In the genomic region with DNA sequence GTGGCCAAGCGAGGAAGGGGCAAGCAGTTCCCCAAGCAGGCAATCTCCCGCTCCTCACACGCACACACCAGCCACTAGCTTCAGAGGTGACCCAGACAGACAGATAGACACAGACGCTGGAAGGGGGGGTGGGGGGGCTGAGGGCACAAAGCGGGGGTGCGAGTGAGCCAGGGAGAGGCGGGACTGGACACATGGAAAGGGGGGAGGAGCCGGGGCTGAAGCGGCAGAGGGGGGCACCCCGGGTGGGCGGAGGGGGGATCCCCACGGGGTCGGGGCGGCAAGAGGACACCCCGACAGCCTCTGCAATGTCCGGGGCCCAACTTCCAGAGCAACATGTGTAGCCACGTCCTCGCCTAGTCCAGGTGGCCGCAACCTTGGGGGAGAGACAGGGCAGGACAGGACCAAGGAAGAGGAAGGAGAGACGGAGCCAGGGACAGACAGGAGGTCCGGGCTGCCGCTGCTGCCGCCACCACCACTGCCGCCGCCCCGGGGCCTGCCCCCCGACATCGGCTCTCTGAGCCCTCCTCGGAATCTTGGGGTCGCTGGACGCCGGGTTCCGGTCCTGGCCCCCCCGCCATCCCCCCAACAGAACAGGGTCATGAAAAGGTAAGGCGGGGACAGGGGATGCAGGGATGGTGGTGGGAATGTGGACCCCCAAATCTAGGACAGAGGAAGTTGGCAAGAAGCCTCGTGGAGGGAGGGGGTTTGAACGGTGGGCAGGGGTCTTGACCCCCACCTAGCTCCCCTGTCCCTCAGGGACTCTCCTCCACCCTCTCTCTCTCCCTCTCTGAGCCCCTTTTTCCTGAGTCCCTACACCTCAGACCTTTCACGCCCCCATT, we compare ENCODE assay signal across 10 cellular contexts. TPM values are rescaled to one million over a fixed set of nuclear protein-coding genes. Genes with fewer than 3 reads are reported as not detected.
DNase-seq lines count a peak whose midpoint lies in the region; ATAC-seq and TF ChIP-seq lines count a peak whose summit lies in the region.
"Had no signal": no experiment of that assay in that cellular context is flagged by ENCODE, and none has a peak within 500 bp of the region (broad histone marks: within the 10 kb centered on the region; RNA-seq: fewer than 3 reads in every experiment).

No MANE protein-coding gene starts in this region.

- H3K9me2 ChIP-seq in HCT116 (ENCODE audit: insufficient read depth) = no peaks in the 10 kb centered on the region

- H3K4me2 ChIP-seq in BLaER1 (peak overlapping the region; percentile 99), HCT116 (ENCODE audit: low read length) (peak overlapping the region; percentile 87), mesenchymal stem cell (ENCODE audit: low read length, poor library complexity, severe bottlenecking) (peak overlapping the region; percentile 80)

- peak overlapping the region; percentile 64 for H3K4me3 ChIP-seq in BLaER1
- H3K4me3 ChIP-seq in HCT116 (replicated peaks in 1 of 2; ENCODE audit: low read depth in 1 of 2, low read length in 2 of 2) = peak overlapping the region; percentile 32 to 58; a peak in 3 of 4 replicates
- H3K4me3 ChIP-seq in adipocyte (ENCODE audit: low read length) = peak overlapping the region; percentile 50
- peak overlapping the region in 1 of 2 experiments; percentile 73 for H3K4me3 ChIP-seq in mesenchymal stem cell (ENCODE audit: insufficient read depth in 1 of 2, low read depth in 1 of 2, low read length in 2 of 2)

- RAD21 ChIA-PET in HCT116 (lab: Charles Lee; ENCODE audit: low non-redundant PET in 1 of 2, low total read pairs in 2 of 2, uncharacterized antibody in 2 of 2, unreplicated experiment in 2 of 2) = no interaction called here

- no peak for TF ChIP-seq POLR2A in HCT116 (IDR thresholded peaks at IDR 0.05; ENCODE audit: borderline replicate concordance, extremely low read depth, insufficient read depth, insufficient read length)

- H2BK12ac ChIP-seq in mesenchymal stem cell (ENCODE audit: low read length in 2 of 2) = peak overlapping the region in 1 of 2 experiments; percentile 18

- H4K91ac ChIP-seq in mesenchymal stem cell (ENCODE audit: low read length) = peak overlapping the region; percentile 65

- H2BK120ac ChIP-seq in mesenchymal stem cell (ENCODE audit: low read depth, low read length) = peak overlapping the region; percentile 15

- H3K9ac ChIP-seq in BLaER1 = peak overlapping the region; percentile 75
- peak overlapping the region; percentile 57 for H3K9ac ChIP-seq in HCT116 (ENCODE audit: low read length)
- H3K9ac ChIP-seq in adipocyte (ENCODE audit: low read length) = peak overlapping the region; percentile 42
- peak overlapping the region; percentile 54 for H3K9ac ChIP-seq in mesenchymal stem cell (ENCODE audit: low read length)

- POLR2A ChIA-PET in HCT116 (lab: Charles Lee) = no interaction called here

- H2AK5ac ChIP-seq in mesenchymal stem cell (ENCODE audit: low read length, severe bottlenecking) = no peak overlapping the region

- BruUV-seq in HCT116 (replicated peaks; lab: Mats Ljungman, UMichigan) = no TSS peak

- peak overlapping the region; percentile 20 to 22 for H3K4ac ChIP-seq in mesenchymal stem cell (ENCODE audit: low read depth in 1 of 2, low read length in 2 of 2)

- no peak overlapping the region for H2BK5ac ChIP-seq in mesenchymal stem cell (ENCODE audit: low read depth, low read length, poor library complexity, severe bottlenecking)

- H3K27ac ChIP-seq in BLaER1 (no peak overlapping the region), HCT116 (ENCODE audit: low read depth, low read length) (0 out of 2 replicates have a peak overlapping the region, but pooled peaks have one; percentile 20), mesenchymal stem cell (ENCODE audit: low read length, poor library complexity, severe bottlenecking) (no peak overlapping the region)

- peaks cover 65% of the 10 kb centered on the region for H3K27me3 ChIP-seq in BLaER1
- H3K27me3 ChIP-seq in HCT116 (ENCODE audit: insufficient read depth, low read length) = no peaks in the 10 kb centered on the region
- peaks cover 4% of the 10 kb centered on the region for H3K27me3 ChIP-seq in adipocyte (replicated peaks; ENCODE audit: control insufficient read depth, insufficient read depth, low read length)
- peaks cover 33 to 34% of the 10 kb centered on the region in 2 experiments for H3K27me3 ChIP-seq in mesenchymal stem cell (ENCODE audit: control insufficient read depth in 1 of 2, insufficient read depth in 1 of 2, low read length in 2 of 2)

- peaks cover 6% of the 10 kb centered on the region; the same call in 1 of the 2 replicates for H4K20me1 ChIP-seq in BLaER1
- H4K20me1 ChIP-seq in HCT116 (ENCODE audit: insufficient read depth) = no peaks in the 10 kb centered on the region

- peak overlapping the region in 1 of 2 experiments; percentile 91 for H3K14ac ChIP-seq in mesenchymal stem cell (ENCODE audit: low read length in 2 of 2)

- H3K4me1 ChIP-seq in BLaER1 (peaks cover 68% of the 10 kb centered on the region), HCT116 (ENCODE audit: control insufficient read depth in 1 of 2, insufficient read depth in 2 of 2, low read length in 2 of 2) (peaks cover 14 to 68% of the 10 kb centered on the region in 2 experiments), adipocyte (ENCODE audit: control insufficient read depth, insufficient read depth, low read length) (peaks cover 15% of the 10 kb centered on the region), mesenchymal stem cell (ENCODE audit: control insufficient read depth, insufficient read depth, low read depth, low read length) (peaks cover 38% of the 10 kb centered on the region)

- H2BK15ac ChIP-seq in mesenchymal stem cell (ENCODE audit: low read depth, poor library complexity, severe bottlenecking) = peak overlapping the region; percentile 55

- H3K79me2 ChIP-seq in HCT116 (ENCODE audit: insufficient read depth, low read length) = peaks cover 24% of the 10 kb centered on the region

- CTCF ChIA-PET in HCT116 (lab: Charles Lee) = no interaction called here

- peak overlapping the region; percentile 63 for H4K8ac ChIP-seq in mesenchymal stem cell (ENCODE audit: low read length)

- no peak for TF ChIP-seq RAD21 in HCT116 (IDR thresholded peaks at IDR 0.05; ENCODE audit: low read depth)

- 14% methylated on average over 22 of the region's 38 CpGs for WGBS in mesenchymal stem cell

- H3K23ac ChIP-seq in mesenchymal stem cell (ENCODE audit: low read length in 2 of 2) = no peak overlapping the region

- no peaks in the 10 kb centered on the region for H3K36me3 ChIP-seq in BLaER1
- no peaks in the 10 kb centered on the region for H3K36me3 ChIP-seq in HCT116 (ENCODE audit: control insufficient read depth in 1 of 2, insufficient read depth in 2 of 2, low read length in 2 of 2)
- no peaks in the 10 kb centered on the region for H3K36me3 ChIP-seq in adipocyte (ENCODE audit: control insufficient read depth, insufficient read depth, low read length, severe bottlenecking)
- H3K36me3 ChIP-seq in mesenchymal stem cell (ENCODE audit: control insufficient read depth in 1 of 2, insufficient read depth in 2 of 2, low read depth in 1 of 2, low read length in 2 of 2) = peaks cover under 1% of the 10 kb centered on the region in 2 experiments

- DNase-seq in HCT116 (ENCODE audit: low read depth, low spot score) (no peak), adipocyte (ENCODE audit: low read depth) (no peak), mesenchymal stem cell (no peak), COLO668 (lab: John Stamatoyannopoulos, UW; ENCODE audit: unreplicated experiment) (no peak), ureter (ENCODE audit: low spot score) (no peak), NCI-H1930 (lab: John Stamatoyannopoulos, UW) (no peak)

- H2AFZ ChIP-seq in HCT116 (ENCODE audit: low read depth, low read length, poor library complexity, severe bottlenecking) (no peak overlapping the region), mesenchymal stem cell (ENCODE audit: low read depth, low read length) (no peak overlapping the region)

- ATAC-seq in HCT116 = no peak
- ATAC-seq in GM19324 (IDR thresholded peaks at IDR 0.05; ENCODE audit: low FRiP score, unreplicated experiment) = no peak
- ATAC-seq: sciatic nerve had no signal

- intact Hi-C loops in HCT116 (cut with micrococcal nuclease) = loop anchor here (5.0 to 10.0 kb wide), 3 partner anchors 32 to 100 kb away; a partner anchor contains a TSS

- no peak for TF ChIP-seq CTCF in HCT116 (IDR thresholded peaks at IDR 0.05 in 2 of 3, conservative IDR thresholded peaks at IDR 0.05 in 1 of 3; ENCODE audit: borderline replicate concordance in 1 of 3, insufficient read depth in 1 of 3, low read depth in 2 of 3, low read length in 2 of 3)

- H3K9me3 ChIP-seq in BLaER1 (peaks cover 12% of the 10 kb centered on the region; the same call in 1 of the 2 replicates), HCT116 (ENCODE audit: control insufficient read depth in 1 of 2, insufficient read depth in 1 of 2, low read depth in 1 of 2, low read length in 2 of 2) (no peaks in the 10 kb centered on the region), adipocyte (ENCODE audit: control insufficient read depth, low read length) (no peaks in the 10 kb centered on the region), mesenchymal stem cell (ENCODE audit: control insufficient read depth, low read length) (no peaks in the 10 kb centered on the region)

- H3K79me1 ChIP-seq in mesenchymal stem cell (replicated peaks; ENCODE audit: low read length, poor library complexity, severe bottlenecking) = peaks cover 3% of the 10 kb centered on the region

- peak overlapping the region; percentile 78 to 84 for H3K18ac ChIP-seq in mesenchymal stem cell (ENCODE audit: low read depth in 1 of 2, low read length in 2 of 2)

TF ChIP-seq in HCT116, 20 proteins besides CTCF, POLR2A, EP300 and RAD21 (continues in another document):
- TF ChIP-seq TCF7L2 (IDR thresholded peaks at IDR 0.05; ENCODE audit: borderline replicate concordance, extremely low read depth, insufficient read depth, insufficient read length) = no peak
- no peak; the same call in 1 of the 2 replicates for TF ChIP-seq ZFX (IDR thresholded peaks at IDR 0.05)
- no peak for TF ChIP-seq SP1 (IDR thresholded peaks at IDR 0.05; ENCODE audit: low read depth)

RNA-seq across cellular contexts. Expression of a gene that starts 1.1 kb away (rescaled TPM):
- total RNA-seq in HCT116 (2021; ENCODE audit: unreplicated experiment) (26.2 TPM), ureter (0.86 TPM)
- 25.2 and 27.0 TPM in 2 replicates for polyA plus RNA-seq in HCT116 (2012)
- polyA plus RNA-seq in mesenchymal stem cell (2013, experiment 1 of 2) = 3.2 TPM
- polyA plus RNA-seq in mesenchymal stem cell (2013, experiment 2 of 2) = 2.7 TPM

RNA-seq across cellular contexts. Expression of a gene that starts 3.2 kb away (rescaled TPM):
- total RNA-seq in HCT116 (2021; ENCODE audit: unreplicated experiment) (212 TPM), ureter (146 TPM)
- 235 and 236 TPM in 2 replicates for polyA plus RNA-seq in HCT116 (2012)
- polyA plus RNA-seq in mesenchymal stem cell (2013, experiment 1 of 2) = 602 TPM
- polyA plus RNA-seq in mesenchymal stem cell (2013, experiment 2 of 2) = 596 TPM

RNA-seq across cellular contexts. Expression of a gene that starts 30.4 kb away (rescaled TPM):
- 0.49 TPM for total RNA-seq in HCT116 (2021; ENCODE audit: unreplicated experiment)
- polyA plus RNA-seq in HCT116 (2012) = 0.44 and 0.62 TPM in 2 replicates
- not detected for polyA plus RNA-seq in mesenchymal stem cell (2013, experiment 1 of 2)
- polyA plus RNA-seq in mesenchymal stem cell (2013, experiment 2 of 2) = not detected
- total RNA-seq in ureter = not detected
- total RNA-seq: sciatic nerve had no signal
- polyA plus RNA-seq: keratinocyte had no signal

RNA-seq across cellular contexts. Expression of a gene that starts 30.8 kb away (rescaled TPM):
- 13.2 TPM for total RNA-seq in HCT116 (2021; ENCODE audit: unreplicated experiment)
- polyA plus RNA-seq in HCT116 (2012) = 10.1 and 10.6 TPM in 2 replicates
- 3.7 TPM for polyA plus RNA-seq in mesenchymal stem cell (2013, experiment 1 of 2)
- polyA plus RNA-seq in mesenchymal stem cell (2013, experiment 2 of 2) = 3.8 TPM
- 6.7 TPM for total RNA-seq in ureter

RNA-seq across cellular contexts. Expression of a gene that starts 51.2 kb away (rescaled TPM):
- 64.8 TPM for total RNA-seq in HCT116 (2021; ENCODE audit: unreplicated experiment)
- polyA plus RNA-seq in HCT116 (2012) = 25.1 and 25.5 TPM in 2 replicates
- polyA plus RNA-seq in mesenchymal stem cell (2013, experiment 1 of 2) = 10.0 TPM
- polyA plus RNA-seq in mesenchymal stem cell (2013, experiment 2 of 2) = 9.0 TPM
- 43.6 TPM for total RNA-seq in ureter

Comparison
In these comparisons a context has a peak if more than half of its experiments do, and no peak if none do; other contexts are left out.
1. RNA of a gene that starts 1.1 kb away (total RNA-seq): 26.2 TPM in HCT116 (single experiment); 0.86 TPM in ureter (single experiment); every median in the first group is over 10 times any median in the second.
2. Peak in every context shown above with its lines, with median percentiles within 50 percentile points of each other: H3K4me2 ChIP-seq and H3K9ac ChIP-seq.